In the genomic region with DNA sequence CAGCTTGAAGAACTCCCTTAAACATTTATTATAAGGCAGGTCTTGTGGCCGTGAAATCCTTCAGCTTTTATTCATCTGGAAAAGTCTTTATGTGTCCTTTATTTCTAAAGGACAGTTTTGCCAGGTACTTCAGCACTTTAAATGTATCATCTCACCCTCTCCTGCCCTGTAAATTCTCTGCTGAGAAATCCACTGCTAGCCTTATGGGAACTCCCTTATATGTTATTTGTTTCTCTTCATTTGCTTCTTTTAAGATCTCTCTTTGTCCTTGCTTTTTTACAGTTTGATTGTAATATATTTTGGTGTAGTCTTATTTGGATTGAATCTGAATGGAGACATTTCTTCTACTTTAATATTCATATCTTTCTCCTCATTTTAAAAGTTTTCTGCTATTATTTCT, we compare ENCODE assay signal across 28 cellular contexts.
"Had no signal": no experiment of that assay in that cellular context is flagged by ENCODE, and none has a peak within 500 bp of the region (broad histone marks: within the 10 kb centered on the region; RNA-seq: fewer than 3 reads in every experiment).

No MANE protein-coding gene starts in this region.

- DNase-seq: stimulated activated CD4-positive, alpha-beta T cell treated with anti-CD3 and anti-CD28 coated beads, Interleukin-2, amount 100 ng/mL, for 48 hours; stimulated activated CD4-positive, alpha-beta T cell treated with anti-CD3 and anti-CD28 coated beads, Interleukin-4, amount 100 ng/mL, for 1 hour; stimulated activated CD4-positive, alpha-beta T cell treated with anti-CD3 and anti-CD28 coated beads, Interleukin-4, amount 100 ng/mL, for 24 hours; stimulated activated CD4-positive, alpha-beta T cell treated with anti-CD3 and anti-CD28 coated beads, Interleukin-4, amount 100 ng/mL, for 4 hours; stimulated activated CD8-positive, alpha-beta memory T cell treated with anti-CD3 and anti-CD28 coated beads, Interleukin-4, amount 100 ng/mL, for 48 hours; stimulated activated naive B cell treated with anti-CD40 and anti-IgM and Interleukin-4, amounts not matched to agents 10 μg/mL and 1 μg/mL and 100 μg/mL, for 72 hours; stimulated activated naive CD4-positive, alpha-beta T cell; stimulated activated naive CD4-positive, alpha-beta T cell treated with Interleukin-2 at 50 U/mL for 16 hours; stimulated activated naive CD8-positive, alpha-beta T cell treated with anti-CD3 and anti-CD28 coated beads, Interleukin-15, amount 100 ng/mL, for 72 hours; stimulated activated naive CD8-positive, alpha-beta T cell treated with anti-CD3 and anti-CD28 coated beads, Interleukin-15, Interleukin-2, amounts not matched to agents 100 U/mL and 50 U/mL, for 24 hours; stomach; substantia nigra; testis; thyroid gland; tibial artery; transverse colon; trophoblast cell; upper lobe of left lung; upper lobe of right lung; uterus had no signal

- H3K4me1 ChIP-seq: stomach, suprapubic skin, testis, thyroid gland, tibial artery, tibial nerve, transverse colon, upper lobe of left lung, upper lobe of right lung, uterus, vagina had no signal

- ATAC-seq: stimulated activated effector memory CD8-positive, alpha-beta T cell treated with anti-CD3 and anti-CD28 coated beads, Interleukin-12 subunit alpha, Interleukin-12 subunit beta, amount 100 ng/mL, for 72 hours; stimulated activated memory B cell treated with anti-CD40 and anti-IgM and Interleukin-4, amounts not matched to agents 10 μg/mL and 1 μg/mL and 100 μg/mL, for 72 hours; stimulated activated naive B cell treated with anti-CD40 and anti-IgM and Interleukin-4, amounts not matched to agents 10 μg/mL and 1 μg/mL and 100 μg/mL, for 72 hours; stimulated activated naive CD8-positive, alpha-beta T cell treated with anti-CD3 and anti-CD28 coated beads, Interleukin-15, amount 100 ng/mL, for 72 hours; stimulated activated naive CD8-positive, alpha-beta T cell treated with anti-CD3 and anti-CD28 coated beads, Interleukin-15, Interleukin-2, amounts not matched to agents 100 U/mL and 50 U/mL, for 24 hours; upper lobe of right lung had no signal

- H3K27ac ChIP-seq: stomach, suprapubic skin, testis, thoracic aorta, thyroid gland, tibial artery, tibial nerve, transverse colon, upper lobe of left lung, upper lobe of right lung, uterus, vagina had no signal

- H3K36me3 Mint-ChIP-seq: stimulated activated effector memory CD8-positive, alpha-beta T cell treated with anti-CD3 and anti-CD28 coated beads, Interleukin-12 subunit alpha, Interleukin-12 subunit beta, amount 100 ng/mL, for 72 hours; stimulated activated memory B cell treated with anti-CD40 and anti-IgM and Interleukin-4, amounts not matched to agents 10 μg/mL and 1 μg/mL and 100 μg/mL, for 72 hours; stimulated activated naive B cell treated with anti-CD40 and anti-IgM and Interleukin-4, amounts not matched to agents 10 μg/mL and 1 μg/mL and 100 μg/mL, for 72 hours; type B pancreatic cell had no signal

- H3K36me3 ChIP-seq: stomach, suprapubic skin, thoracic aorta, thyroid gland, tibial artery, transverse colon, upper lobe of left lung, upper lobe of right lung, uterus, vagina had no signal

- H3K27ac Mint-ChIP-seq: stimulated activated effector memory CD8-positive, alpha-beta T cell treated with anti-CD3 and anti-CD28 coated beads, Interleukin-12 subunit alpha, Interleukin-12 subunit beta, amount 100 ng/mL, for 72 hours; stimulated activated memory B cell treated with anti-CD40 and anti-IgM and Interleukin-4, amounts not matched to agents 10 μg/mL and 1 μg/mL and 100 μg/mL, for 72 hours; stimulated activated naive B cell treated with anti-CD40 and anti-IgM and Interleukin-4, amounts not matched to agents 10 μg/mL and 1 μg/mL and 100 μg/mL, for 72 hours; stimulated activated naive CD8-positive, alpha-beta T cell treated with anti-CD3 and anti-CD28 coated beads, Interleukin-15, amount 100 ng/mL, for 72 hours; stimulated activated naive CD8-positive, alpha-beta T cell treated with anti-CD3 and anti-CD28 coated beads, Interleukin-15, Interleukin-2, amounts not matched to agents 100 ng/mL and 50 ng/mL, for 24 hours; type B pancreatic cell had no signal

- H3K27me3 Mint-ChIP-seq: stimulated activated memory B cell treated with anti-CD40 and anti-IgM and Interleukin-4, amounts not matched to agents 10 μg/mL and 1 μg/mL and 100 μg/mL, for 72 hours; stimulated activated naive B cell treated with anti-CD40 and anti-IgM and Interleukin-4, amounts not matched to agents 10 μg/mL and 1 μg/mL and 100 μg/mL, for 72 hours; stimulated activated naive CD8-positive, alpha-beta T cell treated with anti-CD3 and anti-CD28 coated beads, Interleukin-15, amount 100 ng/mL, for 72 hours; type B pancreatic cell had no signal

- H3K9me3 ChIP-seq: suprapubic skin, testis, thoracic aorta, thyroid gland, upper lobe of left lung, upper lobe of right lung, uterus, vagina had no signal

- H3K27me3 ChIP-seq: stomach, suprapubic skin, testis, thyroid gland, tibial artery, tibial nerve, transverse colon, upper lobe of left lung, upper lobe of right lung, uterus, vagina had no signal

- H3K4me1 Mint-ChIP-seq: stimulated activated effector memory CD8-positive, alpha-beta T cell treated with anti-CD3 and anti-CD28 coated beads, Interleukin-12 subunit alpha, Interleukin-12 subunit beta, amount 100 ng/mL, for 72 hours; stimulated activated memory B cell treated with anti-CD40 and anti-IgM and Interleukin-4, amounts not matched to agents 10 μg/mL and 1 μg/mL and 100 μg/mL, for 72 hours; stimulated activated naive B cell treated with anti-CD40 and anti-IgM and Interleukin-4, amounts not matched to agents 10 μg/mL and 1 μg/mL and 100 μg/mL, for 72 hours; stimulated activated naive CD8-positive, alpha-beta T cell treated with anti-CD3 and anti-CD28 coated beads, Interleukin-15, amount 100 ng/mL, for 72 hours had no signal

- H3K4me3 ChIP-seq: stomach, suprapubic skin, testis, thoracic aorta, thyroid gland, tibial artery, tibial nerve, transverse colon, upper lobe of left lung, upper lobe of right lung, uterus, vagina had no signal

- H3K9me3 Mint-ChIP-seq: type B pancreatic cell had no signal

- H3K4me3 Mint-ChIP-seq: stimulated activated effector memory CD8-positive, alpha-beta T cell treated with anti-CD3 and anti-CD28 coated beads, Interleukin-12 subunit alpha, Interleukin-12 subunit beta, amount 100 ng/mL, for 72 hours; stimulated activated memory B cell treated with anti-CD40 and anti-IgM and Interleukin-4, amounts not matched to agents 10 μg/mL and 1 μg/mL and 100 μg/mL, for 72 hours; stimulated activated naive B cell treated with anti-CD40 and anti-IgM and Interleukin-4, amounts not matched to agents 10 μg/mL and 1 μg/mL and 100 μg/mL, for 72 hours; stimulated activated naive CD8-positive, alpha-beta T cell treated with anti-CD3 and anti-CD28 coated beads, Interleukin-15, amount 100 ng/mL, for 72 hours; stimulated activated naive CD8-positive, alpha-beta T cell treated with anti-CD3 and anti-CD28 coated beads, Interleukin-15, Interleukin-2, amounts not matched to agents 100 ng/mL and 50 ng/mL, for 24 hours; type B pancreatic cell had no signal
